8 cellular contexts compared by ENCODE assay signal in the genomic region with DNA sequence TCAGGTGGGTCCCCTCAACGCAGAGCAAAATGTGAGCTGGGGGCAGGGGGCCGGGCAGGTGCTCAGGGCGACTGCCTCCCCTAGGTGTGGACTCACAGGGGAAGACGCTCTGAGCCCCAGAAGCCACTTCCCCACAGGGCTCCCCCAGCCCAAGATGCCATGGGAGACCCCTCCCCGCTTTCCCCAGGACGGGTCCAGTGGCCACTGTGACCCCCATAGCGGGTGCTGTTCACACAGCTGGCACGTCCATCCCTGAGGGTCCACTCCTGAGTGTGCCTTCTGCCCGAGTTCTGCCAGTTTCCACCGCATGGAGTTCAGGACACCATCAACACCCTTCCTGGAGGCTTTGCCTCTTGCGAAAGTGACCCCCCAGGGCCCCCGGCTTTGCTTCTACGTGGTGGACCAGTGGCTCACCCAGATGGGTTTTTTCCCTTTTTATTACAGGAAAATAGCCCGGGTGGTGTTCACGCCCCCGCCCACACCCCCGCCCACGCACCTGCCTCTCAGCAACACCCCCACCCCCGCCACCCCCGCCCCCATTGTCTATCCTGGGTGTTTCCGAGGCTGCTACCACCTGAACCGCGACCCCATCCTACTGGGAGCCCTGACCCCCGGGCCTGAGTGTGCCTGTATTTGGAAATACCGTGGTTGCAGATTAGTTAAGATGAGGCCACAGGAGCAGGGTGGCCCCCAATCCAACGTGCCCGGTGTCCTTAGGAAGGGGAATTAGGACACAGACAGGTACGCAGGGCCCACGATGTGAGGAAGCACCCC. TPM values are rescaled to one million over a fixed set of nuclear protein-coding genes. Genes with fewer than 3 reads are reported as not detected.
DNase-seq lines count a peak whose midpoint lies in the region; ATAC-seq and TF ChIP-seq lines count a peak whose summit lies in the region.

No MANE protein-coding gene starts in this region.

- peak; percentile 0 for ATAC-seq in HG03025 (IDR thresholded peaks at IDR 0.05; ENCODE audit: low FRiP score, unreplicated experiment)

- intact Hi-C loops in cardiac septum (cut with DNase I): no loop called here

- DNase-seq in activated CD4-positive, alpha-beta T cell treated with anti-CD3 and anti-CD28 coated beads, Interleukin-2, amount 50 U/mL, for 48 hours: peak; percentile 50 to 59
- DNase-seq in cardiac septum (ENCODE audit: low spot score) (peak; percentile 51), DMS114 treated with DMSO at 0.1 percent for 48 hours (lab: John Stamatoyannopoulos, UW; ENCODE audit: unreplicated experiment) (no peak), GM13976 (ENCODE audit: low spot score) (no peak), NCI-H2029 (lab: John Stamatoyannopoulos, UW) (no peak), HCEC 1CT (no peak)
- peak; percentile 71 for DNase-seq in stimulated activated CD8-positive, alpha-beta memory T cell treated with anti-CD3 and anti-CD28 coated beads, Interleukin-4, amount 100 ng/mL, for 48 hours

- no peak for TF ChIP-seq CTCF in GM13976 (IDR thresholded peaks at IDR 0.05; ENCODE audit: borderline replicate concordance, control extremely low read depth, extremely low read depth, insufficient read depth, missing control alignments)

- in situ Hi-C loops in GM13976 (cut with MboI; ENCODE audit: low sequenced_read_pairs, unreplicated experiment): no loop called here

RNA-seq across cellular contexts. Expression of gene ADAP1, which starts 32.0 kb away (rescaled TPM):
- total RNA-seq in cardiac septum: 12.5 TPM

RNA-seq across cellular contexts. Expression of gene GET4, which starts 46.2 kb away (rescaled TPM):
- total RNA-seq in cardiac septum: 21.3 TPM

RNA-seq across cellular contexts. Expression of gene COX19, which starts 52.8 kb away (rescaled TPM):
- 7.3 TPM for total RNA-seq in cardiac septum

Comparison
In these comparisons a context has a peak if more than half of its experiments do, and no peak if none do; other contexts are left out.
1. DNase-seq: peak in activated CD4-positive, alpha-beta T cell treated with anti-CD3 and anti-CD28 coated beads, Interleukin-2, amount 50 U/mL, for 48 hours (2 of 2), cardiac septum (single experiment) and stimulated activated CD8-positive, alpha-beta memory T cell treated with anti-CD3 and anti-CD28 coated beads, Interleukin-4, amount 100 ng/mL, for 48 hours (single experiment); none in DMS114 treated with DMSO at 0.1 percent for 48 hours (single experiment), GM13976 (single experiment), NCI-H2029 (single experiment) and HCEC 1CT (single experiment).